7 cellular contexts compared by ENCODE assay signal in genomic region chr22:37228106-37229011, GRCh38.
DNase-seq lines count a peak whose midpoint lies in the region; ATAC-seq lines count a peak whose summit lies in the region.

No MANE protein-coding gene starts in this region.

- no peak for ATAC-seq in stimulated activated naive CD8-positive, alpha-beta T cell treated with anti-CD3 and anti-CD28 coated beads, Interleukin-15, Interleukin-2, amounts not matched to agents 100 U/mL and 50 U/mL, for 24 hours
- no peak for ATAC-seq in HG02759 (IDR thresholded peaks at IDR 0.05; ENCODE audit: unreplicated experiment)
- no peak for ATAC-seq in GM19328 (IDR thresholded peaks at IDR 0.05; ENCODE audit: unreplicated experiment)

- DNase-seq in Kasumi-1 (lab: John Stamatoyannopoulos, UW) (peak; percentile 38 to 44), glomerular visceral epithelial cell (ENCODE audit: extremely low spot score) (peak; percentile 76), AG08395 (ENCODE audit: low spot score) (no peak)
- DNase-seq in activated CD8-positive, alpha-beta memory T cell treated with anti-CD3 and anti-CD28 coated beads, Interleukin-2, amount 50 U/mL, for 1 hour (ENCODE audit: extremely low read depth) = peak; percentile 47
- peak; percentile 61 for DNase-seq in stimulated activated naive CD8-positive, alpha-beta T cell treated with anti-CD3 and anti-CD28 coated beads, Interleukin-15, Interleukin-2, amounts not matched to agents 100 U/mL and 50 U/mL, for 24 hours
